In the genomic region with DNA sequence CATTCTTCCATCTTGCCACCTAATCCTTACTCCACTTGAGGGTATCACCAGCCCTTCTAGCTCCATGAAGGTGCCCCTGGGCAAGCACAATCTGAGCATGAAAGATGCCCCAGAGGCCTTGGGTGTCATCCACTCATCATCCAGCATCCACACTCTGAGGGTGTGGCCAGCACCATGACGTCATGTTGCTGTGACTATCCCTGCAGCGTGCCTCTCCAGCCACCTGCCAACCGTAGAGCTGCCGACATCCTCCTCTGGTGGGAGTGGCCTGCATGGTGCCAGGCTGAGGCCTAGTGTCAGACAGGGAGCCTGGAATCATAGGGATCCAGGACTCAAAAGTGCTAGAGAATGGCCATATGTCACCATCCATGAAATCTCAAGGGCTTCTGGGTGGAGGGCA, we compare ENCODE assay signal across 17 cellular contexts. TPM values are rescaled to one million over a fixed set of nuclear protein-coding genes. Genes with fewer than 3 reads are reported as not detected.
DNase-seq lines count a peak whose midpoint lies in the region; ATAC-seq and TF ChIP-seq lines count a peak whose summit lies in the region.
"Had no signal": no experiment of that assay in that cellular context is flagged by ENCODE, and none has a peak within 500 bp of the region (broad histone marks: within the 10 kb centered on the region; RNA-seq: fewer than 3 reads in every experiment).

No MANE protein-coding gene starts in this region.

- no peak overlapping the region for H3K27ac Mint-ChIP-seq in endothelial cell (ENCODE audit: unreplicated experiment)
- H3K27ac Mint-ChIP-seq: CD14-positive monocyte; CD8-positive, alpha-beta T cell had no signal

- ATAC-seq in left colon, result peak; percentile 34
- ATAC-seq in GM21381 (IDR thresholded peaks at IDR 0.05; ENCODE audit: unreplicated experiment), result no peak
- ATAC-seq in GM19452 (IDR thresholded peaks at IDR 0.05; ENCODE audit: unreplicated experiment), result no peak
- ATAC-seq: CD8-positive, alpha-beta T cell; HCT116 had no signal

- TF ChIP-seq CTCF in endothelial cell (IDR thresholded peaks at IDR 0.05; ENCODE audit: unreplicated experiment), result no peak

- no peaks in the 10 kb centered on the region for H3K4me1 Mint-ChIP-seq in endothelial cell (ENCODE audit: unreplicated experiment)
- H3K4me1 Mint-ChIP-seq: CD14-positive monocyte had no signal

- H3K4me3 Mint-ChIP-seq in endothelial cell (ENCODE audit: unreplicated experiment), result no peak overlapping the region
- H3K4me3 Mint-ChIP-seq: CD8-positive, alpha-beta T cell had no signal

- H3K36me3 Mint-ChIP-seq in endothelial cell (ENCODE audit: low read depth, unreplicated experiment), result peaks cover 7% of the 10 kb centered on the region
- H3K36me3 Mint-ChIP-seq: CD14-positive monocyte; CD8-positive, alpha-beta T cell had no signal

- H3K9me3 Mint-ChIP-seq in endothelial cell (ENCODE audit: unreplicated experiment), result peaks cover 13% of the 10 kb centered on the region
- H3K9me3 Mint-ChIP-seq: CD14-positive monocyte; CD8-positive, alpha-beta T cell had no signal

- intact Hi-C loops in left colon (cut with DNase I, micrococcal nuclease), result no loop called here

- H3K27me3 Mint-ChIP-seq in endothelial cell (ENCODE audit: unreplicated experiment), result peaks cover 5% of the 10 kb centered on the region

- peak; percentile 13 for DNase-seq in NCI-H748 (lab: John Stamatoyannopoulos, UW; ENCODE audit: unreplicated experiment)
- DNase-seq in NCI-H748 treated with DMSO at 0.1 percent for 48 hours (lab: John Stamatoyannopoulos, UW), result no peak
- peak; percentile 16 to 71 for DNase-seq in SHP77 (lab: John Stamatoyannopoulos, UW)
- DNase-seq in left colon, result no peak
- no peak for DNase-seq in endothelial cell (ENCODE audit: low spot score)
- no peak for DNase-seq in Ammon's horn (ENCODE audit: low spot score)
- DNase-seq: BE2C; CD8-positive, alpha-beta T cell; IMR-90; KG1 had no signal

RNA-seq across cellular contexts. Expression of a gene that starts 3.1 kb away (rescaled TPM):
- total RNA-seq in left colon, result 10 to 100 TPM in 1 of 2 donors, 1 to 10 TPM in 1; 5.7 to 11.7 TPM
- total RNA-seq in endothelial cell (ENCODE audit: unreplicated experiment), result not detected
- total RNA-seq: Caco-2; CD8-positive, alpha-beta T cell; Daoy; H1; IMR-90 had no signal

RNA-seq across cellular contexts. Expression of a gene that starts 18.2 kb away (rescaled TPM):
- 1 to 10 TPM; 4.5 to 8.5 TPM for total RNA-seq in left colon
- total RNA-seq in endothelial cell (ENCODE audit: unreplicated experiment), result not detected
- total RNA-seq: Caco-2; CD8-positive, alpha-beta T cell; Daoy; H1; IMR-90 had no signal

RNA-seq across cellular contexts. Expression of a gene that starts 21.6 kb away (rescaled TPM):
- total RNA-seq in left colon (under 1 TPM in 1 of 2 donors, not detected in 1; 0.12 TPM), endothelial cell (ENCODE audit: unreplicated experiment) (not detected)
- total RNA-seq: Caco-2; CD8-positive, alpha-beta T cell; H1; IMR-90 had no signal

RNA-seq across cellular contexts. Expression of a gene that starts 28.0 kb away (rescaled TPM):
- total RNA-seq in left colon (100 to 1,000 TPM; 182 to 236 TPM), endothelial cell (ENCODE audit: unreplicated experiment) (2.7 TPM)
- total RNA-seq: CD8-positive, alpha-beta T cell; Daoy; IMR-90 had no signal

RNA-seq across cellular contexts. Expression of a gene that starts 59.6 kb away (rescaled TPM):
- total RNA-seq in left colon, result 1 to 10 TPM; 3.5 to 6.4 TPM
- total RNA-seq in endothelial cell (ENCODE audit: unreplicated experiment), result not detected
- total RNA-seq: Caco-2; CD8-positive, alpha-beta T cell; Daoy; H1; IMR-90 had no signal

Comparison
In these comparisons a context has a peak if more than half of its experiments do, and no peak if none do; other contexts are left out.
1. DNase-seq: peak in NCI-H748 (single experiment) and SHP77 (2 of 2); none in NCI-H748 treated with DMSO at 0.1 percent for 48 hours (single experiment), left colon (0 of 2), endothelial cell (single experiment) and Ammon's horn (single experiment).